Comparison of ENCODE assay signal across 27 cellular contexts in the genomic region with DNA sequence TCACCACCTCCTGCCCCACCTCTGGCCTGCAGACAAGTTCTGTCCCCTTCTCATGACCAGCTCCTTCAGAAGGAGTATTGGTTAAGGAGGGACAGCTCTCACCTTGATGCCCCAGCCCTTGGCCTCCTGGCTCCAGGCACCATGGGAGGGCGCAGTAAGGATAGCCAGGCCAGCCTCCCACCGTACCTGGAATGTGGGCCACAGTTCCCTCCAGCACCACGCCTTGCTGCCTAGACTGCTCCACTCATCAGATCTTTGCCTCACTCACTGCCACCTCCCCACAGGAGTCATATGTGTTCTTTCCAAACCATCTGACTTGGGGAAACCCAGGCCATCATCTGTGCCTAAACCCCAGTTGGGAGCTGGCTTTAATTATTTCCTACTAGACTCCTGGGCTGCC.
DNase-seq lines count a peak whose midpoint lies in the region; ATAC-seq and FAIRE-seq lines count a peak whose summit lies in the region.
"Had no signal": no experiment of that assay in that cellular context is flagged by ENCODE, and none has a peak within 500 bp of the region (broad histone marks: within the 10 kb centered on the region; RNA-seq: fewer than 3 reads in every experiment).

No MANE protein-coding gene starts in this region.

- no peak overlapping the region for H4K91ac ChIP-seq in mesenchymal stem cell (ENCODE audit: low read length)

- no peak overlapping the region for H3K4me2 ChIP-seq in mesenchymal stem cell (ENCODE audit: low read length, poor library complexity, severe bottlenecking)
- H3K4me2 ChIP-seq: BLaER1 had no signal

- no peak overlapping the region for H3K9ac ChIP-seq in mesenchymal stem cell (ENCODE audit: low read length)
- H3K9ac ChIP-seq: BLaER1 had no signal

- H3K9me3 ChIP-seq in mesenchymal stem cell (ENCODE audit: control insufficient read depth, low read length), result no peaks in the 10 kb centered on the region
- H3K9me3 ChIP-seq: BE2C, BLaER1 had no signal

- H3K36me3 ChIP-seq in mesenchymal stem cell (ENCODE audit: control insufficient read depth in 1 of 2, insufficient read depth in 2 of 2, low read depth in 1 of 2, low read length in 2 of 2), result no peaks in the 10 kb centered on the region
- H3K36me3 ChIP-seq: BE2C, BLaER1 had no signal

- H3K4me1 ChIP-seq in mesenchymal stem cell (ENCODE audit: control insufficient read depth, insufficient read depth, low read depth, low read length), result no peaks in the 10 kb centered on the region
- H3K4me1 ChIP-seq: BE2C, BLaER1 had no signal

- H4K8ac ChIP-seq in mesenchymal stem cell (ENCODE audit: low read length), result peak overlapping the region; percentile 30

- no peak overlapping the region for H3K4me3 ChIP-seq in mesenchymal stem cell (ENCODE audit: insufficient read depth in 1 of 2, low read depth in 1 of 2, low read length in 2 of 2)
- H3K4me3 ChIP-seq: BLaER1, GM12878 had no signal

- no peak overlapping the region for H2BK120ac ChIP-seq in mesenchymal stem cell (ENCODE audit: low read depth, low read length)

- WGBS in mesenchymal stem cell, result 81% methylated on average over 3 of the region's 3 CpGs

- no peak overlapping the region for H2AK5ac ChIP-seq in mesenchymal stem cell (ENCODE audit: low read length, severe bottlenecking)

- peak; percentile 27 for ATAC-seq in esophagus mucosa
- ATAC-seq: GM12878 had no signal

- intact Hi-C loops in posterior vena cava (cut with DNase I), result no loop called here

- H3K27ac ChIP-seq in mesenchymal stem cell (ENCODE audit: low read length, poor library complexity, severe bottlenecking), result no peak overlapping the region
- H3K27ac ChIP-seq: BLaER1 had no signal

- no peak overlapping the region for H2BK5ac ChIP-seq in mesenchymal stem cell (ENCODE audit: low read depth, low read length, poor library complexity, severe bottlenecking)

- DNase-seq in mesenchymal stem cell (no peak), posterior vena cava (ENCODE audit: low spot score) (peak; percentile 58), HT-29 (ENCODE audit: low spot score) (no peak), NCI-H1105 (lab: John Stamatoyannopoulos, UW) (no peak), frontal cortex (ENCODE audit: low spot score in 2 of 2) (no peak)
- DNase-seq in activated CD4-positive, alpha-beta T cell treated with anti-CD3 and anti-CD28 coated beads for 4 hours, result no peak
- DNase-seq: 8988T; ACHN; BE2C; C1 segment of cervical spinal cord; CD4-positive, alpha-beta memory T cell; CD4-positive, CD25-positive, alpha-beta regulatory T cell; CD8-positive, alpha-beta memory T cell; COR-L47; DMS 273 treated with DMSO at 0.1 percent for 48 hours; DMS153; DMS53; DMS79; DND-41; EL; GDM1 had no signal

- H3K79me1 ChIP-seq in mesenchymal stem cell (replicated peaks; ENCODE audit: low read length, poor library complexity, severe bottlenecking), result no peaks in the 10 kb centered on the region

- H2AFZ ChIP-seq in mesenchymal stem cell (ENCODE audit: low read depth, low read length), result no peak overlapping the region

- H3K4ac ChIP-seq in mesenchymal stem cell (ENCODE audit: low read depth in 1 of 2, low read length in 2 of 2), result no peak overlapping the region

- no peak for FAIRE-seq in frontal cortex (lab: Jason Lieb, UNC)
- FAIRE-seq: A204.1, GM12878, GM12892, GM18507 had no signal

- no peak overlapping the region for H2BK12ac ChIP-seq in mesenchymal stem cell (ENCODE audit: low read length in 2 of 2)

- H3K14ac ChIP-seq in mesenchymal stem cell (ENCODE audit: low read length in 2 of 2), result no peak overlapping the region

- H3K27me3 ChIP-seq in mesenchymal stem cell (ENCODE audit: control insufficient read depth in 1 of 2, insufficient read depth in 1 of 2, low read length in 2 of 2), result peaks cover 33 to 41% of the 10 kb centered on the region in 2 experiments
- H3K27me3 ChIP-seq: BLaER1 had no signal

- no peak overlapping the region for H2BK15ac ChIP-seq in mesenchymal stem cell (ENCODE audit: low read depth, poor library complexity, severe bottlenecking)

- H3K18ac ChIP-seq in mesenchymal stem cell (ENCODE audit: low read depth in 1 of 2, low read length in 2 of 2), result no peak overlapping the region

- no peak overlapping the region for H3K23ac ChIP-seq in mesenchymal stem cell (ENCODE audit: low read length in 2 of 2)
